Comparison of ENCODE assay signal across 9 cellular contexts in the genomic region with DNA sequence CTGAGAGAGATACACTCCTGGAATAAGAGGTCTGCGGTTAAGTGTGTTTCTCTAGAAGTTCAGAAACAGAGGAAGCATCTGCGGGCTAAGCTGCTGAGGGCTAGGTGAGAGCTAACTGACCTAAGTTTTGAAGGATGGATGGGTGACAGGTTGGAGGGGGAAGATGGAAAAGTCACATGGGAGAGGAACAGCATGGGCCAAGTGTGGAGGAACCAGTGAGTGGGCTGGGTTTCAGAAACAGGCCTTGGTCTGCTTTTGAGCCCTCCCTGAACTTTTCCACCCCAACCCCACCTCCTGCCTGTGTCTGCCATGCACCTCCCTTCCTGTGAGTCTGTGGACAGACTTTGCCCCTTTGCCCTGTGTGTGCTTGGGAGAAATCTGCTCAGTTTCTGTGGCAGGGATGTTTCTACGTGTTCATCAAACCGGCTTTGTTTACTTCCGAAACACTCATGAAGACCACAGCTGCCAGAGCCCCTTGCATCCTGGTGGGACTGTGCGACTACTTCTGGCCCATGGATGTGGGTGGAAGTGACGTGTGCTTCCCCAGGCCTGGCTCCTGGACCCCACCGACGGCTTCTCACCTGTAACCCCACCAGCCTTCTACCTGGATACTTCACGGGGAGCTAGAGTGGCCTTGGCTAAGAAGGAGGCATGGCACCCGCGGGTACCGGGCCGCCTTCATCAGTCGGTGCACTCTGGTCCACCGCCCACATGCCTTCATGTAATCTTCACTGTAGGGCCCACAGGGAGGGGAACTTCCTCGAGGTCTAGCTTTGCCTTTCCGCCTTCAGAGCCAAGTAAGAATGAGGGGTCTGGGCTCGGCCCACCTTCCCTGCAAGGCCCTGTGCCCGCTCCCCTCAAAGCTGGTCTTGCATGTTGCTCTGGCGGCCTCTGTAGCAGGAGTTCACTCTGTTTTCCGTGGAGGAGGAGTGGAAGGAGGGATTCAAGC. TPM values are rescaled to one million over a fixed set of nuclear protein-coding genes. Genes with fewer than 3 reads are reported as not detected.
DNase-seq lines count a peak whose midpoint lies in the region; ATAC-seq, FAIRE-seq and TF ChIP-seq lines count a peak whose summit lies in the region.
"Had no signal": no experiment of that assay in that cellular context is flagged by ENCODE, and none has a peak within 500 bp of the region (broad histone marks: within the 10 kb centered on the region; RNA-seq: fewer than 3 reads in every experiment).

No MANE protein-coding gene starts in this region.

- H3K27me3 ChIP-seq in heart right ventricle (no peaks in the 10 kb centered on the region), liver (ENCODE audit: control insufficient read depth in 4 of 4, insufficient read depth in 4 of 4, low read length in 3 of 4) (no peaks in the 10 kb centered on the region), upper lobe of left lung (no peaks in the 10 kb centered on the region), left lung (peaks cover 0 to 5% of the 10 kb centered on the region in 2 donors)

- H3K27ac ChIP-seq in heart right ventricle (peak overlapping the region in 6 of 10 donors; percentile 67 to 90 (median 88)), liver (ENCODE audit: low read depth in 1 of 2, low read length in 2 of 2) (peak overlapping the region; percentile 95 to 97), upper lobe of left lung (peak overlapping the region; percentile 88 to 95 (median 90)), left lung (peak overlapping the region in 1 of 2 donors; percentile 93)

- no peak for TF ChIP-seq POLR2A in upper lobe of left lung (IDR thresholded peaks at IDR 0.05)

- H3K9me3 Mint-ChIP-seq in activated T-helper 1 cell treated with anti-CD3 and anti-CD28 coated beads, Interleukin-12 subunit alpha, Interleukin-12 subunit beta, Interleukin-2, Interleukin-4 antibody, amounts not matched to agents 30 ng/mL and 10 ng/mL and 1 ng/mL, durations not matched to agents 14 hours and 24 hours and 36 hours, result no peaks in the 10 kb centered on the region

- peaks cover 72% of the 10 kb centered on the region for H3K4me1 Mint-ChIP-seq in activated T-helper 1 cell treated with anti-CD3 and anti-CD28 coated beads, Interleukin-12 subunit alpha, Interleukin-12 subunit beta, Interleukin-2, Interleukin-4 antibody, amounts not matched to agents 30 ng/mL and 10 ng/mL and 1 ng/mL, durations not matched to agents 14 hours and 24 hours and 36 hours (ENCODE audit: low read depth)

- 90 to 91% methylated on average over 22 of the region's 22 CpGs for WGBS in heart right ventricle, 2 donors
- 39% methylated on average over 22 of the region's 22 CpGs for WGBS in liver
- 83 to 84% methylated on average over 20 to 22 of the region's 22 CpGs for WGBS in upper lobe of left lung, 2 donors

- DNase-seq in heart right ventricle (no peak), cardiac septum (ENCODE audit: low spot score) (no peak), upper lobe of left lung (no peak), left lung (no peak), head of caudate nucleus (no peak), frontal cortex (ENCODE audit: low spot score in 2 of 2) (no peak)
- DNase-seq in activated T-helper 1 cell treated with anti-CD3 and anti-CD28 coated beads, Interleukin-12 subunit alpha, Interleukin-12 subunit beta, Interleukin-2, Interleukin-4 antibody, amounts not matched to agents 30 ng/mL and 10 ng/mL and 1 ng/mL, durations not matched to agents 14 hours and 24 hours and 36 hours (ENCODE audit: low spot score), result no peak
- DNase-seq: NCI-H446 had no signal

- TF ChIP-seq CTCF in heart right ventricle (IDR thresholded peaks at IDR 0.05) (no peak), liver (IDR thresholded peaks at IDR 0.05; ENCODE audit: low read depth, low read length, missing input control) (no peak), upper lobe of left lung (IDR thresholded peaks at IDR 0.05) (no peak), left lung (IDR thresholded peaks at IDR 0.05) (no peak)

- H3K4me1 ChIP-seq in heart right ventricle (peaks cover 0 to 59% (median 23%) of the 10 kb centered on the region in 9 donors), liver (ENCODE audit: control insufficient read depth in 4 of 4, insufficient read depth in 4 of 4, low read length in 3 of 4) (peaks cover 6 to 43% (median 29%) of the 10 kb centered on the region in 4 donors), upper lobe of left lung (peaks cover 32 to 54% (median 43%) of the 10 kb centered on the region in 4 donors), left lung (peaks cover 25 to 77% of the 10 kb centered on the region in 2 donors)

- no peak for TF ChIP-seq EP300 in upper lobe of left lung (IDR thresholded peaks at IDR 0.05)

- FAIRE-seq in frontal cortex (lab: Jason Lieb, UNC), result no peak

- peak overlapping the region; percentile 80 for H3K27ac Mint-ChIP-seq in activated T-helper 1 cell treated with anti-CD3 and anti-CD28 coated beads, Interleukin-12 subunit alpha, Interleukin-12 subunit beta, Interleukin-2, Interleukin-4 antibody, amounts not matched to agents 30 ng/mL and 10 ng/mL and 1 ng/mL, durations not matched to agents 14 hours and 24 hours and 36 hours

- peaks cover 2% of the 10 kb centered on the region for H3K27me3 Mint-ChIP-seq in activated T-helper 1 cell treated with anti-CD3 and anti-CD28 coated beads, Interleukin-12 subunit alpha, Interleukin-12 subunit beta, Interleukin-2, Interleukin-4 antibody, amounts not matched to agents 30 ng/mL and 10 ng/mL and 1 ng/mL, durations not matched to agents 14 hours and 24 hours and 36 hours (ENCODE audit: insufficient read depth)

- H3K9ac ChIP-seq in liver (ENCODE audit: low read depth in 1 of 2, low read length in 2 of 2), result peak overlapping the region; percentile 86 to 87

- intact Hi-C loops in heart right ventricle (cut with DNase I) (loop anchor here in 8 of 10 donors (5.0 to 10.0 kb wide), 7 partner anchors 101 to 176 kb away; a partner anchor contains a TSS), cardiac septum (cut with DNase I) (no loop called here), left lung (cut with DNase I) (loop anchor here in 1 of 2 donors (10.0 kb wide), 1 partner anchor 104 kb away; no protein-coding TSS in a partner anchor), head of caudate nucleus (cut with DNase I) (loop anchor here (10.0 kb wide), 1 partner anchor 176 kb away; a partner anchor contains a TSS)
- intact Hi-C loops in activated T-helper 1 cell treated with anti-CD3 and anti-CD28 coated beads, Interleukin-12 subunit alpha, Interleukin-12 subunit beta, Interleukin-2, Interleukin-4 antibody, amounts not matched to agents 30 ng/mL and 10 ng/mL and 1 ng/mL, durations not matched to agents 14 hours and 24 hours and 36 hours (cut with micrococcal nuclease), result loop anchor here (5.0 to 10.0 kb wide), 4 partner anchors 224 to 1454 kb away; a partner anchor contains a TSS

- TF ChIP-seq RAD21 in liver (IDR thresholded peaks at IDR 0.05), result peak; percentile 33 to 66

- H3K4me3 ChIP-seq in heart right ventricle, result peak overlapping the region in 1 of 10 donors; percentile 83
- H3K4me3 ChIP-seq in liver (ENCODE audit: low read depth in 1 of 3, low read length in 3 of 3), result peak overlapping the region; percentile 94 to 96 (median 94)
- peak overlapping the region in 1 of 4 donors; percentile 86 for H3K4me3 ChIP-seq in upper lobe of left lung
- no peak overlapping the region for H3K4me3 ChIP-seq in left lung

- H3K9me3 ChIP-seq in heart right ventricle (peaks cover 0 to 8% (median 0%) of the 10 kb centered on the region in 11 donors), liver (ENCODE audit: control insufficient read depth in 4 of 4, low read length in 3 of 4) (no peaks in the 10 kb centered on the region), upper lobe of left lung (no peaks in the 10 kb centered on the region), left lung (no peaks in the 10 kb centered on the region)

- ATAC-seq in heart right ventricle, result no peak
- ATAC-seq in upper lobe of left lung (ENCODE audit: low FRiP score in 2 of 2), result no peak
- ATAC-seq in left lung, result no peak

- H3K36me3 Mint-ChIP-seq in activated T-helper 1 cell treated with anti-CD3 and anti-CD28 coated beads, Interleukin-12 subunit alpha, Interleukin-12 subunit beta, Interleukin-2, Interleukin-4 antibody, amounts not matched to agents 30 ng/mL and 10 ng/mL and 1 ng/mL, durations not matched to agents 14 hours and 24 hours and 36 hours (ENCODE audit: low read depth), result peaks cover 3% of the 10 kb centered on the region

- H3K36me3 ChIP-seq in heart right ventricle, result no peaks in the 10 kb centered on the region
- H3K36me3 ChIP-seq in liver (ENCODE audit: control insufficient read depth in 4 of 4, insufficient read depth in 3 of 4, low read depth in 1 of 4, low read length in 3 of 4), result no peaks in the 10 kb centered on the region
- H3K36me3 ChIP-seq in upper lobe of left lung, result no peaks in the 10 kb centered on the region
- H3K36me3 ChIP-seq in left lung, result no peaks in the 10 kb centered on the region

- peak overlapping the region; percentile 78 for H3K4me3 Mint-ChIP-seq in activated T-helper 1 cell treated with anti-CD3 and anti-CD28 coated beads, Interleukin-12 subunit alpha, Interleukin-12 subunit beta, Interleukin-2, Interleukin-4 antibody, amounts not matched to agents 30 ng/mL and 10 ng/mL and 1 ng/mL, durations not matched to agents 14 hours and 24 hours and 36 hours

RNA-seq across cellular contexts. Expression of a gene that starts 1.4 kb away (rescaled TPM):
- 10 to 100 TPM; 15.8 to 49.2 (median 22.8) TPM for total RNA-seq in heart right ventricle
- 10 to 100 TPM; 31.8 to 46.4 TPM for polyA plus RNA-seq in heart right ventricle
- 21.6 TPM for total RNA-seq in cardiac septum
- 59.6 and 62.4 TPM in 2 replicates for total RNA-seq in activated T-helper 1 cell treated with anti-CD3 and anti-CD28 coated beads, Interleukin-12 subunit alpha, Interleukin-12 subunit beta, Interleukin-2, Interleukin-4 antibody, amounts not matched to agents 30 ng/mL and 10 ng/mL and 1 ng/mL, durations not matched to agents 14 hours and 24 hours and 36 hours
- total RNA-seq in liver, result 10 to 100 TPM; 17.3 to 18.1 TPM
- 10 to 100 TPM; 27.7 to 27.9 TPM for polyA plus RNA-seq in liver
- 100 to 1,000 TPM; 131 to 481 (median 261) TPM for total RNA-seq in upper lobe of left lung
- total RNA-seq in left lung, result 100 to 1,000 TPM; 107 to 108 TPM
- 26.5 TPM for total RNA-seq in frontal cortex

Comparison
In these comparisons a context has a peak if more than half of its experiments do, and no peak if none do; other contexts are left out.
1. H3K4me3 ChIP-seq: peak in liver (3 of 3); none in left lung (0 of 2).